Comparison of ENCODE assay signal across 9 cellular contexts in the genomic region with DNA sequence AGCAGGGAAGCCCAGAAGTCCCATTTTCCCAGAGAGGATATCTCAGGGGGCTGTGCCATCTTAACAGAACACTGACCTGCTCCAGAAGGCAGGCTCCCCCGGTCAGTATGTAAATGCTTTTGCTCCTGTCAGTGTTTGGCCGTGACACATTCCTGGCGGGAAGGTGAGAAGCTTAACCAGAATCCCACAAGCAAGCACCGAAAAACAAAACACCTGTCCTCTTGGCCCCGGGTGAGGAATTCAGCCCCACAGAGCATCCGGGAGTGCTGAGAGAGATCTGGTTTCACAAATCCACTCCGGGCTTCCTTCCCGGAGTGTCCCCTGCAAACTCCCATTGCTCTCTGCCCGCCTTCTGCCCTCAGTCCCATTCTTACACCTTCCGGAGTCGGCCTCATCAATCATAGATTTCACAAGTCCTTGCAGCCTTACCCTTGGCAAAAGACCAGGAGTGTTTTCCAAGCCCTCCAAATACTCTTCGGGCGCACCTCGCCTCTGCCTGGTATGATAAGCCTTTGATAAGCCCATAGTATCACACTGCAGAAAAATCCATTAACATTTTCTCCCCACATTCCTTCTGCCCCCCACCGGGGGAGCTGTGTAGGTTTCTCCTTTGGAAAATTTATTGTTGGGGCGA. TPM values are rescaled to one million over a fixed set of nuclear protein-coding genes. Genes with fewer than 3 reads are reported as not detected.
DNase-seq lines count a peak whose midpoint lies in the region; ATAC-seq and TF ChIP-seq lines count a peak whose summit lies in the region.
"Had no signal": no experiment of that assay in that cellular context is flagged by ENCODE, and none has a peak within 500 bp of the region (broad histone marks: within the 10 kb centered on the region; RNA-seq: fewer than 3 reads in every experiment).

No MANE protein-coding gene starts in this region.

- H3K27ac Mint-ChIP-seq in T-cell, result peak overlapping the region; percentile 58 to 77

- 0 out of 3 replicates have a peak, but pooled peaks have one; percentile 6 for TF ChIP-seq CTCF in GM12872 (IDR thresholded peaks at IDR 0.05; ENCODE audit: insufficient read depth, low read depth, low read length)
- peak; percentile 20 for TF ChIP-seq CTCF in fibroblast of villous mesenchyme (IDR thresholded peaks at IDR 0.05; ENCODE audit: insufficient read depth, low read depth, low read length)

- no peak for ATAC-seq in T-cell (replicated peaks in 1 of 4)
- ATAC-seq in sciatic nerve, result peak; percentile 45
- no peak for ATAC-seq in GM18502 (IDR thresholded peaks at IDR 0.05; ENCODE audit: poor library complexity, unreplicated experiment)
- no peak for ATAC-seq in HG02970 (IDR thresholded peaks at IDR 0.05; ENCODE audit: low FRiP score, unreplicated experiment)
- no peak for ATAC-seq in GM19328 (IDR thresholded peaks at IDR 0.05; ENCODE audit: unreplicated experiment)

- no peaks in the 10 kb centered on the region for H3K9me3 Mint-ChIP-seq in T-cell

- DNase-seq in T-cell (no peak), fibroblast of villous mesenchyme (ENCODE audit: low read depth) (no peak), sciatic nerve (ENCODE audit: low spot score) (no peak)
- DNase-seq in activated CD8-positive, alpha-beta memory T cell treated with anti-CD3 and anti-CD28 coated beads for 24 hours, result no peak

- H3K4me3 ChIP-seq in fibroblast of villous mesenchyme (ENCODE audit: low read depth, low read length), result no peak overlapping the region
- H3K4me3 ChIP-seq: SK-N-MC had no signal

- POLR2A ChIA-PET in T-cell (lab: Charles Lee), result no interaction called here

- H3K4me3 Mint-ChIP-seq in T-cell, result no peak overlapping the region

- H3K27me3 Mint-ChIP-seq in T-cell, result no peaks in the 10 kb centered on the region

- intact Hi-C loops in sciatic nerve (cut with DNase I), result no loop called here

- H3K4me1 Mint-ChIP-seq in T-cell, result peaks cover 38 to 49% (median 40%) of the 10 kb centered on the region in 3 donors

- H3K36me3 Mint-ChIP-seq in T-cell, result peaks cover 52% of the 10 kb centered on the region

- CTCF ChIA-PET in T-cell (lab: Charles Lee), result interaction anchor here (0.6 to 1.6 kb wide), 2 partner anchors 21 to 58 kb away, joined by 4 to 5 read pairs; no protein-coding TSS in a partner anchor

RNA-seq across cellular contexts. Expression of a gene that starts 12.2 kb away (rescaled TPM):
- total RNA-seq in T-cell (100 to 1,000 TPM in 2 of 5 donors, 10 to 100 TPM in 3; 83.6 to 189 (median 99.5) TPM), fibroblast of villous mesenchyme (1,325 and 1,470 TPM in 2 replicates), sciatic nerve (543 TPM)

RNA-seq across cellular contexts. Expression of a gene that starts 23.2 kb away (rescaled TPM):
- total RNA-seq in T-cell (10 to 100 TPM; 67.0 to 84.5 (median 71.7) TPM), fibroblast of villous mesenchyme (72.5 and 92.0 TPM in 2 replicates), sciatic nerve (49.6 TPM)

RNA-seq across cellular contexts. Expression of a gene that starts 55.0 kb away (rescaled TPM):
- total RNA-seq in T-cell, result 10 to 100 TPM; 23.5 to 37.0 (median 28.5) TPM
- not detected in 2 replicates for total RNA-seq in fibroblast of villous mesenchyme
- total RNA-seq in sciatic nerve, result 1.2 TPM

Comparison
In these comparisons a context has a peak if more than half of its experiments do, and no peak if none do; other contexts are left out.
1. RNA of a gene that starts 55.0 kb away (total RNA-seq): 23.5 to 37.0 TPM in T-cell; 1.2 TPM in sciatic nerve (single experiment) and not detected in fibroblast of villous mesenchyme; every median in the first group is over 10 times any median in the second.